ENCODE assay signal across 10 cellular contexts in genomic region chr12:78457951-78458350, GRCh38.
DNase-seq lines count a peak whose midpoint lies in the region; ATAC-seq and TF ChIP-seq lines count a peak whose summit lies in the region.
"Had no signal": no experiment of that assay in that cellular context is flagged by ENCODE, and none has a peak within 500 bp of the region (broad histone marks: within the 10 kb centered on the region; RNA-seq: fewer than 3 reads in every experiment).

No MANE protein-coding gene starts in this region.

- peak; percentile 19 for DNase-seq in GM10248 (ENCODE audit: extremely low spot score)
- peak; percentile 37 for DNase-seq in adipocyte (ENCODE audit: low read depth)
- no peak for DNase-seq in SW480 (ENCODE audit: low spot score)
- DNase-seq in NCI-H748 treated with DMSO at 0.1 percent for 48 hours (lab: John Stamatoyannopoulos, UW): no peak
- DNase-seq in NCI-H1694 (lab: John Stamatoyannopoulos, UW): no peak
- no peak for DNase-seq in ecto neural progenitor cell (ENCODE audit: low spot score)
- DNase-seq: anterior cingulate cortex; CD4-positive, alpha-beta T cell had no signal

- no peak for TF ChIP-seq CTCF in GM10248 (IDR thresholded peaks at IDR 0.05; ENCODE audit: control extremely low read depth, extremely low read depth, low read depth, missing control alignments)

- no peaks in the 10 kb centered on the region for H3K36me3 ChIP-seq in adipocyte (ENCODE audit: control insufficient read depth, insufficient read depth, low read length, severe bottlenecking)

- no peak overlapping the region for H3K4me3 ChIP-seq in adipocyte (ENCODE audit: low read length)

- H3K9ac ChIP-seq in adipocyte (ENCODE audit: low read length): no peak overlapping the region

- CTCF ChIA-PET in GM10248 (lab: Yijun Ruan, JAX): interaction anchor here (1.0 to 3.1 kb wide), 4 partner anchors 12 to 21 kb away, joined by 3 to 21 read pairs (median 5); no protein-coding TSS in a partner anchor

- ATAC-seq in GM21423 (IDR thresholded peaks at IDR 0.05; ENCODE audit: unreplicated experiment) (peak; percentile 100), HG03175 (IDR thresholded peaks at IDR 0.05; ENCODE audit: unreplicated experiment) (peak; percentile 100)

- H3K27me3 ChIP-seq in adipocyte (replicated peaks; ENCODE audit: control insufficient read depth, insufficient read depth, low read length): no peaks in the 10 kb centered on the region

- H3K9me3 ChIP-seq in adipocyte (ENCODE audit: control insufficient read depth, low read length): no peaks in the 10 kb centered on the region

- no peaks in the 10 kb centered on the region for H3K4me1 ChIP-seq in adipocyte (ENCODE audit: control insufficient read depth, insufficient read depth, low read length)

- POLR2A ChIA-PET in GM10248 (lab: Yijun Ruan, JAX): no interaction called here

Comparison
In these comparisons a context has a peak if more than half of its experiments do, and no peak if none do; other contexts are left out.
1. DNase-seq: peak in GM10248 (single experiment) and adipocyte (single experiment); none in SW480 (single experiment), NCI-H748 treated with DMSO at 0.1 percent for 48 hours (single experiment), NCI-H1694 (single experiment) and ecto neural progenitor cell (single experiment).